Comparison of ENCODE assay signal across 38 cellular contexts in genomic region chr17:43970366-43970765, GRCh38. TPM values are rescaled to one million over a fixed set of nuclear protein-coding genes. Genes with fewer than 3 reads are reported as not detected.
"Had no signal": no experiment of that assay in that cellular context is flagged by ENCODE, and none has a peak within 500 bp of the region (broad histone marks: within the 10 kb centered on the region; RNA-seq: fewer than 3 reads in every experiment).

No MANE protein-coding gene starts in this region.

- DNase-seq: activated B cell treated with CpG ODN at 0.5 μM for 24 hours; activated CD4-positive, alpha-beta memory T cell treated with anti-CD3 and anti-CD28 coated beads for 36 hours; activated CD4-positive, alpha-beta T cell treated with anti-CD3 and anti-CD28 coated beads for 4 hours; activated CD4-positive, alpha-beta T cell treated with anti-CD3 and anti-CD28 coated beads, Interleukin-2, amount 10 ng/mL, durations not matched to agents 24 days and 14 days; activated CD4-positive, alpha-beta T cell treated with anti-CD3 and anti-CD28 coated beads, Interleukin-2, amount 50 U/mL, for 1 hour; activated CD4-positive, alpha-beta T cell treated with anti-CD3 and anti-CD28 coated beads, Interleukin-2, amount 50 U/mL, for 4 hours; activated CD4-positive, CD25-positive, alpha-beta regulatory T cell treated with anti-CD3 and anti-CD28 coated beads, Interleukin-2, amount 50 U/mL, for 72 hours; activated CD8-positive, alpha-beta memory T cell treated with anti-CD3 and anti-CD28 coated beads, Interleukin-2, amount 50 U/mL, for 4 hours; activated CD8-positive, alpha-beta T cell treated with anti-CD3 and anti-CD28 coated beads for 36 hours; activated effector memory CD4-positive, alpha-beta T cell treated with anti-CD3 and anti-CD28 coated beads, Interleukin-2, amount 50 U/mL, for 16 hours; activated gamma-delta T cell treated with Interleukin-2 at 50 U/mL for 16 hours; activated naive CD4-positive, alpha-beta T cell; activated naive CD4-positive, alpha-beta T cell treated with anti-CD3 and anti-CD28 coated beads for 36 hours; activated naive CD4-positive, alpha-beta T cell treated with anti-CD3 and anti-CD28 coated beads, Interleukin-2, amount 50 U/mL, for 16 hours; activated naive CD8-positive, alpha-beta T cell treated with anti-CD3 and anti-CD28 coated beads for 36 hours; activated T-cell treated with anti-CD3 and anti-CD28 coated beads for 4 hours; activated T-cell treated with anti-CD3 and anti-CD28 coated beads, Interleukin-2, amount 50 U/mL, for 1 hour; activated T-cell treated with anti-CD3 and anti-CD28 coated beads, Interleukin-2, amount 50 U/mL, for 4 hours; activated T-cell treated with anti-CD3 and anti-CD28 coated beads, Interleukin-2, amount 50 U/mL, for 72 hours; adrenal gland; amniotic stem cell; aorta; body of pancreas; brain microvascular endothelial cell; central memory CD4-positive, alpha-beta T cell; T-cell; T-helper 17 cell; T-helper 9 cell had no signal

- H3K9me3 Mint-ChIP-seq: activated B cell treated with CpG ODN at 0.5 μM for 24 hours; activated CD4-positive, alpha-beta memory T cell treated with anti-CD3 and anti-CD28 coated beads for 36 hours; activated CD4-positive, alpha-beta T cell treated with anti-CD3 and anti-CD28 coated beads, Interleukin-2, amount 10 ng/mL, durations not matched to agents 24 days and 14 days; activated CD8-positive, alpha-beta T cell treated with anti-CD3 and anti-CD28 coated beads for 36 hours; activated naive CD4-positive, alpha-beta T cell treated with anti-CD3 and anti-CD28 coated beads for 36 hours; activated naive CD4-positive, alpha-beta T cell treated with anti-CD3 and anti-CD28 coated beads, Interleukin-2, amount 50 U/mL, for 72 hours; activated naive CD8-positive, alpha-beta T cell treated with anti-CD3 and anti-CD28 coated beads for 36 hours; activated T-cell treated with anti-CD3 and anti-CD28 coated beads, Interleukin-2, amount 50 U/mL, for 4 hours; activated T-helper 1 cell treated with anti-CD3 and anti-CD28 coated beads, Interleukin-12 subunit alpha, Interleukin-12 subunit beta, Interleukin-2, Interleukin-4 antibody, amounts not matched to agents 30 ng/mL and 10 ng/mL and 1 ng/mL, durations not matched to agents 14 hours and 24 hours and 36 hours; activated T-helper 17 cell treated with anti-CD3 and anti-CD28 coated beads, Interleukin-2, amount 50 U/mL, for 72 hours; T-cell; T-helper 2 cell treated with Interferon-gamma antibody and Interleukin-4, amounts not matched to agents 5 μg/mL and 100 μg/mL, for 36 hours had no signal

- H3K4me3 Mint-ChIP-seq: activated B cell treated with CpG ODN at 0.5 μM for 24 hours; activated CD4-positive, alpha-beta memory T cell treated with anti-CD3 and anti-CD28 coated beads for 36 hours; activated CD4-positive, alpha-beta T cell treated with anti-CD3 and anti-CD28 coated beads, Interleukin-2, amount 10 ng/mL, durations not matched to agents 24 days and 14 days; activated CD8-positive, alpha-beta T cell treated with anti-CD3 and anti-CD28 coated beads for 36 hours; activated naive CD4-positive, alpha-beta T cell treated with anti-CD3 and anti-CD28 coated beads for 36 hours; activated naive CD8-positive, alpha-beta T cell treated with anti-CD3 and anti-CD28 coated beads for 36 hours; activated T-cell treated with anti-CD3 and anti-CD28 coated beads, Interleukin-2, amount 50 U/mL, for 4 hours; activated T-cell treated with anti-CD3 and anti-CD28 coated beads, Interleukin-2, amount 50 U/mL, for 72 hours; activated T-helper 1 cell treated with anti-CD3 and anti-CD28 coated beads, Interleukin-12 subunit alpha, Interleukin-12 subunit beta, Interleukin-2, Interleukin-4 antibody, amounts not matched to agents 30 ng/mL and 10 ng/mL and 1 ng/mL, durations not matched to agents 14 hours and 24 hours and 36 hours; activated T-helper 17 cell treated with anti-CD3 and anti-CD28 coated beads, Interleukin-2, amount 50 U/mL, for 72 hours; T-cell; T-helper 17 cell; T-helper 2 cell treated with Interferon-gamma antibody and Interleukin-4, amounts not matched to agents 5 μg/mL and 100 μg/mL, for 36 hours had no signal

- H3K27ac ChIP-seq: adrenal gland, body of pancreas, brain microvascular endothelial cell, breast epithelium, VCaP had no signal

- H3K27me3 ChIP-seq: adrenal gland, body of pancreas, breast epithelium had no signal

- H3K36me3 ChIP-seq: adrenal gland, brain microvascular endothelial cell, breast epithelium had no signal

- H3K9me3 ChIP-seq: adrenal gland, body of pancreas, breast epithelium had no signal

- H3K4me1 ChIP-seq: adrenal gland, body of pancreas, breast epithelium had no signal

- H3K4me3 ChIP-seq: adrenal gland, body of pancreas, breast epithelium had no signal

- ATAC-seq: activated CD8-positive, alpha-beta T cell treated with anti-CD3 and anti-CD28 coated beads for 36 hours; activated naive CD4-positive, alpha-beta T cell treated with anti-CD3 and anti-CD28 coated beads, Interleukin-2, amount 50 U/mL, for 72 hours; activated T-cell treated with anti-CD3 and anti-CD28 coated beads, Interleukin-2, amount 50 U/mL, for 4 hours; activated T-cell treated with anti-CD3 and anti-CD28 coated beads, Interleukin-2, amount 50 U/mL, for 72 hours; activated T-helper 17 cell treated with anti-CD3 and anti-CD28 coated beads, Interleukin-2, amount 50 U/mL, for 72 hours; body of pancreas; T-cell; T-helper 17 cell had no signal

- H3K4me1 Mint-ChIP-seq: activated B cell treated with CpG ODN at 0.5 μM for 24 hours; activated CD4-positive, alpha-beta T cell treated with anti-CD3 and anti-CD28 coated beads, Interleukin-2, amount 10 ng/mL, durations not matched to agents 24 days and 14 days; activated naive CD8-positive, alpha-beta T cell treated with anti-CD3 and anti-CD28 coated beads for 36 hours; activated T-helper 17 cell treated with anti-CD3 and anti-CD28 coated beads, Interleukin-2, amount 50 U/mL, for 72 hours had no signal

- H3K27ac Mint-ChIP-seq: activated B cell treated with CpG ODN at 0.5 μM for 24 hours; activated CD4-positive, alpha-beta memory T cell treated with anti-CD3 and anti-CD28 coated beads for 36 hours; activated CD4-positive, alpha-beta T cell treated with anti-CD3 and anti-CD28 coated beads, Interleukin-2, amount 10 ng/mL, durations not matched to agents 24 days and 14 days; activated CD8-positive, alpha-beta T cell treated with anti-CD3 and anti-CD28 coated beads for 36 hours; activated naive CD4-positive, alpha-beta T cell treated with anti-CD3 and anti-CD28 coated beads for 36 hours; activated naive CD4-positive, alpha-beta T cell treated with anti-CD3 and anti-CD28 coated beads, Interleukin-2, amount 50 U/mL, for 72 hours; activated naive CD8-positive, alpha-beta T cell treated with anti-CD3 and anti-CD28 coated beads for 36 hours; activated T-cell treated with anti-CD3 and anti-CD28 coated beads, Interleukin-2, amount 50 U/mL, for 72 hours; activated T-helper 1 cell treated with anti-CD3 and anti-CD28 coated beads, Interleukin-12 subunit alpha, Interleukin-12 subunit beta, Interleukin-2, Interleukin-4 antibody, amounts not matched to agents 30 ng/mL and 10 ng/mL and 1 ng/mL, durations not matched to agents 14 hours and 24 hours and 36 hours; activated T-helper 17 cell treated with anti-CD3 and anti-CD28 coated beads, Interleukin-2, amount 50 U/mL, for 72 hours; T-cell; T-helper 17 cell; T-helper 2 cell treated with Interferon-gamma antibody and Interleukin-4, amounts not matched to agents 5 μg/mL and 100 μg/mL, for 36 hours had no signal

- H3K36me3 Mint-ChIP-seq: activated CD4-positive, alpha-beta memory T cell treated with anti-CD3 and anti-CD28 coated beads for 36 hours; activated naive CD4-positive, alpha-beta T cell treated with anti-CD3 and anti-CD28 coated beads, Interleukin-2, amount 50 U/mL, for 72 hours; activated naive CD8-positive, alpha-beta T cell treated with anti-CD3 and anti-CD28 coated beads for 36 hours; T-cell had no signal

RNA-seq across cellular contexts. Expression of gene PYY, which starts 16.6 kb away (rescaled TPM):
- total RNA-seq: activated B cell treated with CpG ODN at 0.5 μM for 24 hours; activated CD4-positive, alpha-beta memory T cell treated with anti-CD3 and anti-CD28 coated beads for 36 hours; activated CD4-positive, alpha-beta T cell treated with anti-CD3 and anti-CD28 coated beads, Interleukin-2, amount 10 ng/mL, durations not matched to agents 24 days and 14 days; activated CD8-positive, alpha-beta memory T cell treated with anti-CD3 and anti-CD28 coated beads for 36 hours; activated naive CD4-positive, alpha-beta T cell treated with anti-CD3 and anti-CD28 coated beads for 36 hours; activated naive CD4-positive, alpha-beta T cell treated with anti-CD3 and anti-CD28 coated beads, Interleukin-2, amount 50 U/mL, for 72 hours; activated naive CD8-positive, alpha-beta T cell treated with anti-CD3 and anti-CD28 coated beads for 36 hours; activated T-cell treated with anti-CD3 and anti-CD28 coated beads, Interleukin-2, amount 50 U/mL, for 4 hours; activated T-cell treated with anti-CD3 and anti-CD28 coated beads, Interleukin-2, amount 50 U/mL, for 72 hours; activated T-helper 17 cell treated with anti-CD3 and anti-CD28 coated beads, Interleukin-2, amount 50 U/mL, for 72 hours; aorta; astrocyte; body of pancreas; cardiac septum; T-cell; T-helper 1 cell treated with Interleukin-12 subunit alpha and Interleukin-12 subunit beta and Interleukin-4 antibody, amounts not matched to agents 30 ng/mL and 1 ng/mL, for 36 hours; T-helper 17 cell had no signal
- polyA plus RNA-seq: adrenal gland had no signal

RNA-seq across cellular contexts. Expression of gene PPY, which starts 28.1 kb away (rescaled TPM):
- total RNA-seq: activated B cell treated with CpG ODN at 0.5 μM for 24 hours; activated CD4-positive, alpha-beta T cell treated with anti-CD3 and anti-CD28 coated beads, Interleukin-2, amount 10 ng/mL, durations not matched to agents 24 days and 14 days; activated CD8-positive, alpha-beta memory T cell treated with anti-CD3 and anti-CD28 coated beads for 36 hours; activated CD8-positive, alpha-beta T cell treated with anti-CD3 and anti-CD28 coated beads for 36 hours; activated naive CD4-positive, alpha-beta T cell treated with anti-CD3 and anti-CD28 coated beads for 36 hours; activated naive CD4-positive, alpha-beta T cell treated with anti-CD3 and anti-CD28 coated beads, Interleukin-2, amount 50 U/mL, for 72 hours; activated naive CD8-positive, alpha-beta T cell treated with anti-CD3 and anti-CD28 coated beads for 36 hours; activated T-cell treated with anti-CD3 and anti-CD28 coated beads, Interleukin-2, amount 50 U/mL, for 4 hours; activated T-cell treated with anti-CD3 and anti-CD28 coated beads, Interleukin-2, amount 50 U/mL, for 72 hours; activated T-helper 1 cell treated with anti-CD3 and anti-CD28 coated beads, Interleukin-12 subunit alpha, Interleukin-12 subunit beta, Interleukin-2, Interleukin-4 antibody, amounts not matched to agents 30 ng/mL and 10 ng/mL and 1 ng/mL, durations not matched to agents 14 hours and 24 hours and 36 hours; adrenal gland; aorta; astrocyte; breast epithelium; cardiac septum; T-cell; T-helper 1 cell treated with Interleukin-12 subunit alpha and Interleukin-12 subunit beta and Interleukin-4 antibody, amounts not matched to agents 30 ng/mL and 1 ng/mL, for 36 hours; T-helper 17 cell had no signal
- polyA plus RNA-seq: adrenal gland, aorta had no signal
